In the genomic region with DNA sequence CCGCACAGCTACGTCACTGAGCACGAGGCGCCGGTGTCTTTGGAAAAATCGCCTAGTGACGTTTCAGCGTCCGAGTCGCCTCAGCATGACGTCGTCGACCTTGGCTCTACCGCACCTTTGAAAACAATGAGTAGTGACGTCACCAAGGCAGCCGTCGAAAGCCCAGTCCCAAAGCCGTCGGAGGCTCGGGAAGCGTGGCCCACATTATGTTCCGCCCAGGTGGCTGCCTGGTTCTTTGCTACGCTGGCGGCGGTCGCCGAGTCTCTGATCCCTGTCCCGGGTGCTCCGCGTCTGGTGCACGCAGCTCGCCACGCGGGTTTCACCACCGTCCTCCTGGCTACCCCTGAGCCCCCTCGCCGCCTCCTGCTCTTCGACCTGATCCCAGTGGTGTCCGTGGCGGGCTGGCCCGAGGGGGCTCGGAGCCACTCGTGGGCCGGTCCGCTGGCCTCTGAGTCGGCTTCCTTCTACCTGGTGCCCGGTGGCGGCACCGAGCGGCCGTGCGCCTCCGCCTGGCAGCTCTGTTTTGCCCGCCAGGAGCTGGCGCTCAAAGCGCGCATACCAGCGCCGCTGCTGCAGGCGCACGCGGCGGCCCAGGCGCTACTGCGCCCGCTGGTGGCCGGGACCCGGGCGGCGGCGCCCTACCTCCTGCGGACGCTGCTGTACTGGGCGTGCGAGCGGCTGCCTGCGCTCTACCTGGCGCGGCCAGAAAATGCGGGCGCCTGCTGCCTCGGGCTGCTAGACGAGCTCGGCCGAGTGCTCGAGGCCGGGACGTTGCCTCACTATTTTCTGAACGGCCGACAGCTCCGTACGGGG, we compare ENCODE assay signal across 1 cellular context.
TF ChIP-seq lines count a peak whose summit lies in the region.

No MANE protein-coding gene starts in this region.

TF ChIP-seq in WTC11, 78 proteins besides CTCF, POLR2A, EP300 and RAD21 (continued from another document):
- TF ChIP-seq SMAD3 (CRISPR knock-in tag; IDR thresholded peaks at IDR 0.05; ENCODE audit: borderline replicate concordance) = peak; percentile 89; the same call in 1 of the 2 replicates
- TF ChIP-seq, protein P1, sequence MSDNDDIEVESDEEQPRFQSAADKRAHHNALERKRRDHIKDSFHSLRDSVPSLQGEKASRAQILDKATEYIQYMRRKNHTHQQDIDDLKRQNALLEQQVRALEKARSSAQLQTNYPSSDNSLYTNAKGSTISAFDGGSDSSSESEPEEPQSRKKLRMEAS (CRISPR knock-in tag; IDR thresholded peaks at IDR 0.05) = peak; percentile 91
- no peak for TF ChIP-seq GRHL2 (CRISPR knock-in tag; IDR thresholded peaks at IDR 0.05; ENCODE audit: insufficient replicate concordance, severe bottlenecking)
- TF ChIP-seq KAT7 (CRISPR knock-in tag; IDR thresholded peaks at IDR 0.05; ENCODE audit: borderline replicate concordance) = no peak
- TF ChIP-seq FOXP1 (CRISPR knock-in tag; IDR thresholded peaks at IDR 0.05; ENCODE audit: borderline replicate concordance) = peak; percentile 77; the same call in 1 of the 2 replicates
- no peak for TF ChIP-seq RELA (CRISPR knock-in tag; IDR thresholded peaks at IDR 0.05; ENCODE audit: borderline replicate concordance)
- TF ChIP-seq JUN (CRISPR knock-in tag; IDR thresholded peaks at IDR 0.05) = no peak
- TF ChIP-seq ZNF121 (CRISPR knock-in tag; IDR thresholded peaks at IDR 0.05) = no peak
- peak; percentile 89; the same call in 1 of the 2 replicates for TF ChIP-seq MYBL2 (CRISPR knock-in tag; IDR thresholded peaks at IDR 0.05)
- no peak; the same call in 1 of the 2 replicates for TF ChIP-seq ZNF263 (CRISPR knock-in tag; IDR thresholded peaks at IDR 0.05; ENCODE audit: low read depth)
- no peak for TF ChIP-seq EMX1 (CRISPR knock-in tag; IDR thresholded peaks at IDR 0.05)
TF ChIP-seq in WTC11: peak in this region for 28.
